In genomic region chr10:33355267-33355666, GRCh38 we compare ENCODE assay signal across 18 cellular contexts. TPM values are rescaled to one million over a fixed set of nuclear protein-coding genes. Genes with fewer than 3 reads are reported as not detected.
DNase-seq lines count a peak whose midpoint lies in the region; ATAC-seq and TF ChIP-seq lines count a peak whose summit lies in the region.
"Had no signal": no experiment of that assay in that cellular context is flagged by ENCODE, and none has a peak within 500 bp of the region (broad histone marks: within the 10 kb centered on the region; RNA-seq: fewer than 3 reads in every experiment).

No MANE protein-coding gene starts in this region.

- intact Hi-C loops in activated naive CD4-positive, alpha-beta T cell treated with anti-CD3 and anti-CD28 coated beads for 36 hours (cut with micrococcal nuclease), result no loop called here

- H3K27ac Mint-ChIP-seq in T-cell, result no peak overlapping the region
- H3K27ac Mint-ChIP-seq in osteocyte (ENCODE audit: unreplicated experiment), result no peak overlapping the region
- H3K27ac Mint-ChIP-seq in activated naive CD4-positive, alpha-beta T cell treated with anti-CD3 and anti-CD28 coated beads for 36 hours, result no peak overlapping the region
- H3K27ac Mint-ChIP-seq: activated naive CD4-positive, alpha-beta T cell treated with anti-CD3 and anti-CD28 coated beads, Interleukin-2, amount 50 U/mL, for 72 hours; activated T-cell treated with anti-CD3 and anti-CD28 coated beads, Interleukin-2, amount 50 U/mL, for 24 hours; endodermal cell had no signal

- H3K36me3 Mint-ChIP-seq in T-cell (no peaks in the 10 kb centered on the region), osteocyte (ENCODE audit: unreplicated experiment) (no peaks in the 10 kb centered on the region)
- H3K36me3 Mint-ChIP-seq in activated naive CD4-positive, alpha-beta T cell treated with anti-CD3 and anti-CD28 coated beads for 36 hours (ENCODE audit: low read depth), result no peaks in the 10 kb centered on the region

- no peak for ATAC-seq in T-cell (replicated peaks in 1 of 4)
- ATAC-seq: activated naive CD4-positive, alpha-beta T cell treated with anti-CD3 and anti-CD28 coated beads, Interleukin-2, amount 50 U/mL, for 72 hours; body of pancreas had no signal

- peaks cover 0 to 3% (median 0%) of the 10 kb centered on the region in 3 donors for H3K9me3 Mint-ChIP-seq in T-cell
- no peaks in the 10 kb centered on the region for H3K9me3 Mint-ChIP-seq in osteocyte (ENCODE audit: unreplicated experiment)
- no peaks in the 10 kb centered on the region for H3K9me3 Mint-ChIP-seq in activated naive CD4-positive, alpha-beta T cell treated with anti-CD3 and anti-CD28 coated beads for 36 hours
- H3K9me3 Mint-ChIP-seq: activated T-cell treated with anti-CD3 and anti-CD28 coated beads, Interleukin-2, amount 50 U/mL, for 24 hours; neural crest cell had no signal

- no peak overlapping the region for H3K4me3 Mint-ChIP-seq in T-cell
- H3K4me3 Mint-ChIP-seq in osteocyte (ENCODE audit: unreplicated experiment), result no peak overlapping the region
- no peak overlapping the region for H3K4me3 Mint-ChIP-seq in activated naive CD4-positive, alpha-beta T cell treated with anti-CD3 and anti-CD28 coated beads for 36 hours
- H3K4me3 Mint-ChIP-seq: activated T-cell treated with anti-CD3 and anti-CD28 coated beads, Interleukin-2, amount 50 U/mL, for 24 hours; endodermal cell; neural crest cell had no signal

- in situ Hi-C loops in KBM-7 (cut with MboI; ENCODE audit: low pct_unique_long_range_greater_than_20kb, low sequenced_read_pairs), result no loop called here

- CTCF ChIA-PET in T-cell (lab: Charles Lee), result no interaction called here
- CTCF ChIA-PET in activated naive CD4-positive, alpha-beta T cell treated with anti-CD3 and anti-CD28 coated beads for 36 hours (lab: Charles Lee), result no interaction called here

- POLR2A ChIA-PET in T-cell (lab: Charles Lee), result no interaction called here

- DNase-seq in CD1c-positive myeloid dendritic cell (ENCODE audit: extremely low spot score), result peak; percentile 84
- peak; percentile 82 for DNase-seq in KBM-7
- DNase-seq in RKO (ENCODE audit: low spot score), result peak; percentile 30
- peak; percentile 64 for DNase-seq in kidney tubule cell (ENCODE audit: low spot score)
- DNase-seq in T-cell, result no peak
- no peak for DNase-seq in osteocyte (ENCODE audit: extremely low spot score, unreplicated experiment)
- no peak for DNase-seq in activated naive CD4-positive, alpha-beta T cell treated with anti-CD3 and anti-CD28 coated beads for 36 hours
- DNase-seq in NCI-H1105 treated with DMSO at 0.1 percent for 48 hours (lab: John Stamatoyannopoulos, UW), result no peak
- DNase-seq: activated CD4-positive, alpha-beta T cell treated with anti-CD3 and anti-CD28 coated beads, Interleukin-2, amount 50 U/mL, for 48 hours; activated T-cell treated with anti-CD3 and anti-CD28 coated beads, Interleukin-2, amount 50 U/mL, for 24 hours; endodermal cell; islet precursor cell; NCI-H1694 treated with DMSO at 0.1 percent for 48 hours; NCI-H446 treated with DMSO at 0.1 percent for 48 hours; testis had no signal

- H3K4me1 Mint-ChIP-seq in T-cell (no peaks in the 10 kb centered on the region), osteocyte (ENCODE audit: unreplicated experiment) (peaks cover 8% of the 10 kb centered on the region)
- no peaks in the 10 kb centered on the region for H3K4me1 Mint-ChIP-seq in activated naive CD4-positive, alpha-beta T cell treated with anti-CD3 and anti-CD28 coated beads for 36 hours (ENCODE audit: low read depth)
- H3K4me1 Mint-ChIP-seq: endodermal cell, neural crest cell had no signal

- H3K27me3 Mint-ChIP-seq in T-cell (peaks cover 9 to 15% of the 10 kb centered on the region in 2 donors), osteocyte (ENCODE audit: unreplicated experiment) (no peaks in the 10 kb centered on the region)
- H3K27me3 Mint-ChIP-seq in activated naive CD4-positive, alpha-beta T cell treated with anti-CD3 and anti-CD28 coated beads for 36 hours (ENCODE audit: low read depth), result peaks cover 7% of the 10 kb centered on the region

- no peak for TF ChIP-seq CTCF in osteocyte (IDR thresholded peaks at IDR 0.05)

RNA-seq across cellular contexts. Expression of gene NRP1, which starts 20.8 kb away (rescaled TPM):
- 1 to 10 TPM in 2 of 5 donors, under 1 TPM in 1, not detected in 2; 0.62 to 1.9 (median 1.1) TPM for total RNA-seq in T-cell
- 208 and 222 TPM in 2 replicates for total RNA-seq in osteocyte
- total RNA-seq in activated naive CD4-positive, alpha-beta T cell treated with anti-CD3 and anti-CD28 coated beads for 36 hours, result under 1 TPM in 1 of 2 experiments, not detected in 1; 0.10 TPM

Comparison
In these comparisons a context has a peak if more than half of its experiments do, and no peak if none do; other contexts are left out.
1. DNase-seq: peak in CD1c-positive myeloid dendritic cell (single experiment), KBM-7 (single experiment), RKO (single experiment) and kidney tubule cell (single experiment); none in T-cell (0 of 34), osteocyte (single experiment), activated naive CD4-positive, alpha-beta T cell treated with anti-CD3 and anti-CD28 coated beads for 36 hours (single experiment) and NCI-H1105 treated with DMSO at 0.1 percent for 48 hours (single experiment).
2. RNA of gene NRP1, which starts 20.8 kb away (total RNA-seq): 208 to 222 TPM in osteocyte; 0.62 to 1.9 TPM in T-cell and 0.10 TPM in activated naive CD4-positive, alpha-beta T cell treated with anti-CD3 and anti-CD28 coated beads for 36 hours; every median in the first group is over 10 times any median in the second.